In genomic region chrX:24479924-24480722, GRCh38 we compare ENCODE assay signal across 8 cellular contexts. TPM values are rescaled to one million over a fixed set of nuclear protein-coding genes. Genes with fewer than 3 reads are reported as not detected.
A peak's percentile ranks its signal among the peaks of the same experiment; 100 is the strongest.
DNase-seq lines count a peak whose midpoint lies in the region; ATAC-seq and TF ChIP-seq lines count a peak whose summit lies in the region.

No MANE protein-coding gene starts in this region.

- H3K79me2 ChIP-seq in mesendoderm (ENCODE audit: control insufficient read depth, insufficient read depth, low read length): no peaks in the 10 kb centered on the region

- H3K23ac ChIP-seq in mesendoderm (ENCODE audit: low read length): no peak overlapping the region

- H2BK120ac ChIP-seq in mesendoderm (ENCODE audit: low read depth, low read length): no peak overlapping the region

- H3K4me1 ChIP-seq in CD4-positive, alpha-beta memory T cell (ENCODE audit: insufficient read depth, low read length): peaks cover 81% of the 10 kb centered on the region
- H3K4me1 ChIP-seq in naive thymus-derived CD4-positive, alpha-beta T cell (ENCODE audit: control insufficient read depth in 2 of 2, insufficient read depth in 2 of 2, low read length in 2 of 2): peaks cover 22 to 51% of the 10 kb centered on the region in 2 donors
- no peaks in the 10 kb centered on the region for H3K4me1 ChIP-seq in vagina
- no peaks in the 10 kb centered on the region for H3K4me1 ChIP-seq in mesendoderm (ENCODE audit: control insufficient read depth, low read depth, low read length)

- WGBS in mesendoderm (ENCODE audit: extremely low coverage, insufficient coverage, low lambda C conversion rate): no CpG with 5 or more reads among the region's 13 CpGs

- H3K27ac Mint-ChIP-seq in CD4-positive, alpha-beta memory T cell: peak overlapping the region; percentile 86 to 97 (median 92)
- peak overlapping the region; percentile 91 to 97 (median 95) for H3K27ac Mint-ChIP-seq in naive thymus-derived CD4-positive, alpha-beta T cell

- H2BK5ac ChIP-seq in mesendoderm (ENCODE audit: low read length): no peak overlapping the region

- TF ChIP-seq CTCF in vagina (IDR thresholded peaks at IDR 0.05): no peak

- peak overlapping the region in 1 of 2 donors; percentile 44 for H3K4me3 ChIP-seq in CD4-positive, alpha-beta memory T cell (ENCODE audit: low read length in 2 of 2)
- H3K4me3 ChIP-seq in naive thymus-derived CD4-positive, alpha-beta T cell (ENCODE audit: low read length): peak overlapping the region; percentile 34
- H3K4me3 ChIP-seq in vagina (no peak overlapping the region), mesendoderm (ENCODE audit: low read length) (no peak overlapping the region)

- H2BK15ac ChIP-seq in mesendoderm (replicated peaks; ENCODE audit: low read depth): no peak overlapping the region

- H3K4me1 Mint-ChIP-seq in CD4-positive, alpha-beta memory T cell: peaks cover 40 to 87% (median 62%) of the 10 kb centered on the region in 4 donors
- H3K4me1 Mint-ChIP-seq in naive thymus-derived CD4-positive, alpha-beta T cell: peaks cover 14 to 90% (median 69%) of the 10 kb centered on the region in 7 donors

- POLR2A ChIA-PET in CD4-positive, alpha-beta memory T cell (lab: Charles Lee; ENCODE audit: partially characterized antibody): interaction anchor here (0.6 to 5.0 kb wide), 10 partner anchors 10 to 697 kb away, joined by 3 to 117 read pairs (median 4); partner anchors contain the start of genes PDK3 and SAT1
- POLR2A ChIA-PET in naive thymus-derived CD4-positive, alpha-beta T cell (lab: Charles Lee): interaction anchor here (0.5 to 6.0 kb wide), 7 partner anchors 9 to 20 kb away, joined by 3 to 110 read pairs (median 3); partner anchors contain the start of gene PDK3

- no peak for TF ChIP-seq POLR2A in vagina (IDR thresholded peaks at IDR 0.05)

- H3K9ac ChIP-seq in mesendoderm (ENCODE audit: low read length): no peak overlapping the region

- H3K27ac ChIP-seq in CD4-positive, alpha-beta memory T cell (ENCODE audit: low read depth, low read length): peak overlapping the region; percentile 82
- H3K27ac ChIP-seq in naive thymus-derived CD4-positive, alpha-beta T cell (ENCODE audit: low read depth, low read length): peak overlapping the region; percentile 81
- peak overlapping the region; percentile 48 for H3K27ac ChIP-seq in vagina
- H3K27ac ChIP-seq in mesendoderm (ENCODE audit: low read depth, low read length): no peak overlapping the region

- H3K4ac ChIP-seq in mesendoderm (ENCODE audit: low read depth, low read length): no peak overlapping the region

- CTCF ChIA-PET in CD4-positive, alpha-beta memory T cell (lab: Charles Lee; ENCODE audit: partially characterized antibody): interaction anchor here (1.0 to 4.9 kb wide), 4 partner anchors 9 to 84 kb away, joined by 3 to 33 read pairs (median 13); partner anchors contain the start of gene PDK3
- CTCF ChIA-PET in naive thymus-derived CD4-positive, alpha-beta T cell (lab: Charles Lee): interaction anchor here (0.6 to 1.5 kb wide), 4 partner anchors 14 to 57 kb away, joined by 3 to 7 read pairs (median 3); partner anchors contain the start of gene PDK3

- intact Hi-C loops in CD4-positive, alpha-beta memory T cell (cut with micrococcal nuclease): loop anchor here (1.0 to 2.0 kb wide), 6 partner anchors 13 to 426 kb away; partner anchors contain the start of genes EIF2S3 and PDK3
- intact Hi-C loops in naive thymus-derived CD4-positive, alpha-beta T cell (cut with micrococcal nuclease): loop anchor here (1.0 to 10.0 kb wide), 7 partner anchors 14 to 698 kb away; partner anchors contain the start of genes PDK3 (in 2 of the 2), KLHL15 (in 1 of the 2), POLA1 (in 1 of the 2) and SAT1 (in 1 of the 2)
- intact Hi-C loops in vagina (cut with DNase I): no loop called here

- peak; percentile 95 for ATAC-seq in GM19452 (IDR thresholded peaks at IDR 0.05; ENCODE audit: unreplicated experiment)
- ATAC-seq in HG03521 (IDR thresholded peaks at IDR 0.05; ENCODE audit: unreplicated experiment): peak; percentile 94
- ATAC-seq in naive thymus-derived CD4-positive, alpha-beta T cell: peak; percentile 98

- no peaks in the 10 kb centered on the region for H3K36me3 Mint-ChIP-seq in CD4-positive, alpha-beta memory T cell
- H3K36me3 Mint-ChIP-seq in naive thymus-derived CD4-positive, alpha-beta T cell: peaks cover 0 to 13% (median 0%) of the 10 kb centered on the region in 5 donors

- H4K5ac ChIP-seq in mesendoderm (ENCODE audit: low read length): no peak overlapping the region

- H3K4me3 Mint-ChIP-seq in CD4-positive, alpha-beta memory T cell: peak overlapping the region; percentile 53 to 86 (median 74)
- H3K4me3 Mint-ChIP-seq in naive thymus-derived CD4-positive, alpha-beta T cell: peak overlapping the region; percentile 65 to 85 (median 76)

- H3K36me3 ChIP-seq in CD4-positive, alpha-beta memory T cell (ENCODE audit: insufficient read depth, low read length): no peaks in the 10 kb centered on the region
- no peaks in the 10 kb centered on the region for H3K36me3 ChIP-seq in naive thymus-derived CD4-positive, alpha-beta T cell (ENCODE audit: control insufficient read depth in 2 of 3, insufficient read depth in 3 of 3, low read length in 3 of 3)
- H3K36me3 ChIP-seq in vagina (no peaks in the 10 kb centered on the region), mesendoderm (ENCODE audit: control insufficient read depth, insufficient read depth, low read length) (no peaks in the 10 kb centered on the region)

- no peaks in the 10 kb centered on the region for H3K27me3 ChIP-seq in CD4-positive, alpha-beta memory T cell (ENCODE audit: insufficient read depth, low read length)
- no peaks in the 10 kb centered on the region for H3K27me3 ChIP-seq in naive thymus-derived CD4-positive, alpha-beta T cell (ENCODE audit: control insufficient read depth in 2 of 2, insufficient read depth in 2 of 2, low read length in 2 of 2)
- no peaks in the 10 kb centered on the region for H3K27me3 ChIP-seq in vagina
- no peaks in the 10 kb centered on the region for H3K27me3 ChIP-seq in mesendoderm (ENCODE audit: insufficient read depth, low read length, poor library complexity)

- no peak overlapping the region for H3K18ac ChIP-seq in mesendoderm (ENCODE audit: low read length)

- H3K56ac ChIP-seq in mesendoderm (ENCODE audit: low read length): no peak overlapping the region

- H3K9me3 Mint-ChIP-seq in CD4-positive, alpha-beta memory T cell: no peaks in the 10 kb centered on the region
- peaks cover 0 to 3% (median 0%) of the 10 kb centered on the region in 11 donors for H3K9me3 Mint-ChIP-seq in naive thymus-derived CD4-positive, alpha-beta T cell

- no peak overlapping the region for H2AK5ac ChIP-seq in mesendoderm (ENCODE audit: low read length)

- no peak overlapping the region for H4K8ac ChIP-seq in mesendoderm (ENCODE audit: low read depth, low read length)

- peak; percentile 77 to 94 (median 89) for DNase-seq in CD4-positive, alpha-beta memory T cell
- DNase-seq in RPMI8226 (peak; percentile 81), vagina (ENCODE audit: extremely low spot score in 2 of 2) (no peak), mesendoderm (no peak)
- peak; percentile 59 for DNase-seq in activated gamma-delta T cell treated with anti-CD3 and anti-CD28 coated beads, Interleukin-2, amount 50 U/mL, for 16 hours (ENCODE audit: low read depth)
- peak in 8 of 9 donors; percentile 46 to 88 (median 82) for DNase-seq in naive thymus-derived CD4-positive, alpha-beta T cell

- no peak overlapping the region for H3K4me2 ChIP-seq in mesendoderm (ENCODE audit: low read length)

- no peaks in the 10 kb centered on the region for H3K27me3 Mint-ChIP-seq in CD4-positive, alpha-beta memory T cell
- H3K27me3 Mint-ChIP-seq in naive thymus-derived CD4-positive, alpha-beta T cell: no peaks in the 10 kb centered on the region

- H3K9me3 ChIP-seq in CD4-positive, alpha-beta memory T cell (ENCODE audit: control insufficient read depth in 1 of 2, low read length in 2 of 2): no peaks in the 10 kb centered on the region
- no peaks in the 10 kb centered on the region for H3K9me3 ChIP-seq in naive thymus-derived CD4-positive, alpha-beta T cell (ENCODE audit: control insufficient read depth in 2 of 3, low read length in 3 of 3)
- no peaks in the 10 kb centered on the region for H3K9me3 ChIP-seq in vagina

- no peaks in the 10 kb centered on the region for H3K79me1 ChIP-seq in mesendoderm (ENCODE audit: low read length)

RNA-seq across cellular contexts. Expression of gene PDK3, which starts 15.0 kb away (rescaled TPM):
- 10 to 100 TPM; 30.3 to 31.1 TPM for total RNA-seq in CD4-positive, alpha-beta memory T cell
- polyA plus RNA-seq in CD4-positive, alpha-beta memory T cell: 10 to 100 TPM; 37.4 to 43.3 TPM
- 10 to 100 TPM; 17.4 to 29.4 (median 28.5) TPM for total RNA-seq in naive thymus-derived CD4-positive, alpha-beta T cell
- polyA plus RNA-seq in naive thymus-derived CD4-positive, alpha-beta T cell: 10 to 100 TPM; 40.0 to 44.1 TPM
- total RNA-seq in vagina: 23.3 TPM
- 6.9 TPM for polyA plus RNA-seq in mesendoderm (2013, experiment 1 of 2)
- 7.3 TPM for polyA plus RNA-seq in mesendoderm (2013, experiment 2 of 2)

Comparison
In these comparisons a context has a peak if more than half of its experiments do, and no peak if none do; other contexts are left out.
1. DNase-seq: peak in CD4-positive, alpha-beta memory T cell (5 of 5), RPMI8226 (single experiment), activated gamma-delta T cell treated with anti-CD3 and anti-CD28 coated beads, Interleukin-2, amount 50 U/mL, for 16 hours (single experiment) and naive thymus-derived CD4-positive, alpha-beta T cell (8 of 9); none in vagina (0 of 2) and mesendoderm (single experiment).
2. Peak in every context shown above with its lines, with median percentiles within 50 percentile points of each other: ATAC-seq.